ENCODE assay signal across 9 cellular contexts in the genomic region with DNA sequence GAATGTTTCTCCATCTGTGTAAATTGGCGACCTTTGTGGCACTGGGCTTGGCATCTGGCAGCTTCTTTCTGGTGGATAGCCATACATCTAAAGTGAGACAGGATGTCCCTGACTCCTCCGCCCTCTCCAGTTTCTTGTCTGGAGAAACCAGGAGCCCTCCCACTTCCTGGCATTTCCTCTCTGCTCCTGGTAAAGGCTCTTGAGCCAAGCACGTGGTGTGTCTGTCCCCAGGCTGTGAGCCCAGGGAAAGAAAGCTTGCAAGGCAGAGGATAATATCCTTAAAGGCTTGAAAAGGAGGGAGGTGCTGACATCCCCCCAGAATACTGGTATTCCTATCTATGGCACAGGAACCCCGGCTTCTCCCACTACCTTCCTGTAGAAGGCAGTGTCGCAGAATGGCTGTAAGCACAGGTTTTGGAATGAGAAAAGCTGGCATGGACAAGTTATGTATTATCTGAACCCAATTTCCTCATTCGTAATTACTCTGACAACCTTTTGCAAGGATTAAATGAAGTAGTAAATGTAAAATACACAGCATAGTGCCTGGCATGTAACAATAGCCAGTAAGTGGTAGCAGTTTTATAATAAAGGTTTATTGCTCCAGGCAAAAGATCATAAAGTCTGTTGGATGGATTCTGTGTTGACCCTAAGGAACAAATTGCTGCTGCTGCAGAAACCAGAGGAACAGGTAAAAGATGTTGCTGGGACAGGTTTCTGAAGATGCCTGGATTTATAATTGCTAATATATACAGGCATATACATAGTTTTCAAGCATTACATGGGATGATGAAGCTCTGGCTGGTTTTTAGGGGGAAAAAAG. TPM values are rescaled to one million over a fixed set of nuclear protein-coding genes. Genes with fewer than 3 reads are reported as not detected.
DNase-seq lines count a peak whose midpoint lies in the region; ATAC-seq and TF ChIP-seq lines count a peak whose summit lies in the region.
"Had no signal": no experiment of that assay in that cellular context is flagged by ENCODE, and none has a peak within 500 bp of the region (broad histone marks: within the 10 kb centered on the region; RNA-seq: fewer than 3 reads in every experiment).

No MANE protein-coding gene starts in this region.

- H3K27ac ChIP-seq in VCaP (peak overlapping the region; percentile 97), prostate gland (peak overlapping the region; percentile 52 to 66), smooth muscle cell (ENCODE audit: low read depth) (no peak overlapping the region)

- H2AFZ ChIP-seq in smooth muscle cell (ENCODE audit: low read depth), result no peak overlapping the region

- no peaks in the 10 kb centered on the region for H3K9me3 ChIP-seq in prostate gland
- no peaks in the 10 kb centered on the region for H3K9me3 ChIP-seq in smooth muscle cell (replicated peaks; ENCODE audit: low read depth)

- no peak overlapping the region for H3K4me2 ChIP-seq in smooth muscle cell

- TF ChIP-seq CTCF in VCaP (conservative IDR thresholded peaks at IDR 0.05) (peak; percentile 48), prostate gland (IDR thresholded peaks at IDR 0.05) (peak in 2 of 4 experiments; percentile 22 to 34), smooth muscle cell (IDR thresholded peaks at IDR 0.05; ENCODE audit: borderline replicate concordance, insufficient read depth, poor library complexity, severe bottlenecking) (no peak)

- 17% methylated on average over 6 of the region's 6 CpGs for WGBS in prostate gland
- WGBS in smooth muscle cell (ENCODE audit: low lambda C conversion rate), result 54% methylated on average over 6 of the region's 6 CpGs

- intact Hi-C loops in Right ventricle myocardium inferior (cut with DNase I) (loop anchor here (10.0 kb wide), 1 partner anchor 1577 kb away; no protein-coding TSS in a partner anchor), prostate gland (cut with DNase I) (no loop called here)

- H3F3A ChIP-seq in smooth muscle cell (ENCODE audit: low read depth), result no peaks in the 10 kb centered on the region

- H3K79me2 ChIP-seq in smooth muscle cell (ENCODE audit: low read depth), result no peaks in the 10 kb centered on the region

- ATAC-seq in Right ventricle myocardium inferior, result peak; percentile 74
- no peak for ATAC-seq in HG03196 (IDR thresholded peaks at IDR 0.05; ENCODE audit: unreplicated experiment)

- no peaks in the 10 kb centered on the region for H4K20me1 ChIP-seq in smooth muscle cell (ENCODE audit: low read depth)

- H3K27me3 ChIP-seq in prostate gland (replicated peaks; ENCODE audit: insufficient read depth), result no peaks in the 10 kb centered on the region
- H3K27me3 ChIP-seq in smooth muscle cell (ENCODE audit: low read depth), result no peaks in the 10 kb centered on the region

- H3K4me3 ChIP-seq in prostate gland, result no peak overlapping the region
- H3K4me3 ChIP-seq in smooth muscle cell, result no peak overlapping the region

- no peaks in the 10 kb centered on the region for H3K36me3 ChIP-seq in prostate gland
- H3K36me3 ChIP-seq in smooth muscle cell (ENCODE audit: low read depth), result no peaks in the 10 kb centered on the region

- TF ChIP-seq POLR2A in prostate gland (IDR thresholded peaks at IDR 0.05), result no peak

- H3K9ac ChIP-seq in smooth muscle cell (ENCODE audit: low read depth), result no peak overlapping the region

- DNase-seq in COLO829 (ENCODE audit: low spot score) (peak; percentile 36), Right ventricle myocardium inferior (ENCODE audit: missing footprints) (no peak), prostate gland (ENCODE audit: low spot score) (peak; percentile 76), G401 (ENCODE audit: low spot score) (no peak), smooth muscle cell (lab: John Stamatoyannopoulos, UW; ENCODE audit: unreplicated experiment) (no peak), NCI-H1105 (lab: John Stamatoyannopoulos, UW) (no peak)
- DNase-seq: activated naive CD8-positive, alpha-beta T cell treated with anti-CD3 and anti-CD28 coated beads for 36 hours had no signal

- in situ Hi-C loops in G401 (cut with HindIII; ENCODE audit: low sequenced_read_pairs), result no loop called here

- H3K4me1 ChIP-seq in prostate gland (replicated peaks) (peaks cover 16% of the 10 kb centered on the region), smooth muscle cell (ENCODE audit: low read depth) (no peaks in the 10 kb centered on the region)

RNA-seq across cellular contexts. Expression of a gene that starts 11.8 kb away (rescaled TPM):
- total RNA-seq in Right ventricle myocardium inferior (6.4 TPM), prostate gland (10 to 100 TPM; 14.5 to 19.7 TPM), smooth muscle cell (not detected in 2 replicates)
- total RNA-seq in G401 (2014; rRNA removed; shearing (Covaris generic)), result 0.81 TPM in 1 of 2 replicates, not detected in the other
- 0.61 TPM in 1 of 2 replicates, not detected in the other for polyA plus RNA-seq in smooth muscle cell

Comparison
In these comparisons a context has a peak if more than half of its experiments do, and no peak if none do; other contexts are left out.
1. DNase-seq: peak in COLO829 (single experiment) and prostate gland (single experiment); none in Right ventricle myocardium inferior (single experiment), G401 (single experiment), smooth muscle cell (single experiment) and NCI-H1105 (single experiment).